8 cellular contexts compared by ENCODE assay signal in genomic region chr4:54225671-54226398, GRCh38. TPM values are rescaled to one million over a fixed set of nuclear protein-coding genes. Genes with fewer than 3 reads are reported as not detected.
A peak's percentile ranks its signal among the peaks of the same experiment; 100 is the strongest.
DNase-seq lines count a peak whose midpoint lies in the region; ATAC-seq and TF ChIP-seq lines count a peak whose summit lies in the region.

No MANE protein-coding gene starts in this region.

- peak overlapping the region; percentile 74 for H2AFZ ChIP-seq in ACC112 (ENCODE audit: low read length, unreplicated experiment)

- peaks cover 17% of the 10 kb centered on the region for H3K79me2 ChIP-seq in ACC112 (ENCODE audit: control insufficient read depth, insufficient read depth, low read length, unreplicated experiment)

- no peaks in the 10 kb centered on the region for H3K36me3 Mint-ChIP-seq in endothelial cell (ENCODE audit: low read depth, unreplicated experiment)

- H3K27me3 Mint-ChIP-seq in endothelial cell (ENCODE audit: unreplicated experiment): peaks cover 25% of the 10 kb centered on the region

- peaks cover 31% of the 10 kb centered on the region for H3K4me1 Mint-ChIP-seq in endothelial cell (ENCODE audit: unreplicated experiment)

- no peaks in the 10 kb centered on the region for H3K36me3 ChIP-seq in ACC112 (ENCODE audit: insufficient read depth, low read length)
- peaks cover 0 to 4% of the 10 kb centered on the region in 2 donors for H3K36me3 ChIP-seq in muscle layer of duodenum (ENCODE audit: control insufficient read depth in 1 of 2, insufficient read depth in 2 of 2, low read length in 2 of 2)

- H3K4me3 ChIP-seq in ACC112 (ENCODE audit: low read depth, low read length) (peak overlapping the region; percentile 91), muscle layer of duodenum (ENCODE audit: low read depth in 1 of 2, low read length in 2 of 2) (peak overlapping the region; percentile 49 to 59)

- peak overlapping the region; percentile 86 for H3K4me3 Mint-ChIP-seq in endothelial cell (ENCODE audit: unreplicated experiment)

- TF ChIP-seq CTCF in endothelial cell (IDR thresholded peaks at IDR 0.05; ENCODE audit: unreplicated experiment): no peak

- H3K9me3 ChIP-seq in muscle layer of duodenum (ENCODE audit: control insufficient read depth in 1 of 2, low read length in 2 of 2): no peaks in the 10 kb centered on the region

- ATAC-seq in GM18867 (IDR thresholded peaks at IDR 0.05; ENCODE audit: unreplicated experiment) (no peak), GM21360 (IDR thresholded peaks at IDR 0.05; ENCODE audit: unreplicated experiment) (no peak)

- DNase-seq in HuH-7.5 (ENCODE audit: low spot score): peak; percentile 30
- peak; percentile 35 for DNase-seq in endothelial cell (ENCODE audit: low spot score)
- no peak for DNase-seq in stimulated activated naive CD4-positive, alpha-beta T cell (lab: John Stamatoyannopoulos, UW)
- DNase-seq in stimulated activated naive CD4-positive, alpha-beta T cell treated with Interleukin-2 at 50 U/mL for 16 hours (lab: John Stamatoyannopoulos, UW): no peak

- peaks cover 6% of the 10 kb centered on the region for H3K4me1 ChIP-seq in ACC112 (ENCODE audit: control insufficient read depth, insufficient read depth, low read length, unreplicated experiment)
- peaks cover 0 to 43% of the 10 kb centered on the region in 2 donors for H3K4me1 ChIP-seq in muscle layer of duodenum (ENCODE audit: control insufficient read depth in 1 of 2, insufficient read depth in 2 of 2, low read length in 2 of 2)

- H3K27ac ChIP-seq in ACC112 (ENCODE audit: low read depth, low read length): peak overlapping the region; percentile 68
- peak overlapping the region; percentile 51 for H3K27ac ChIP-seq in muscle layer of duodenum (ENCODE audit: low read length)

- H3K27ac Mint-ChIP-seq in endothelial cell (ENCODE audit: unreplicated experiment): peak overlapping the region; percentile 10

- H3K27me3 ChIP-seq in ACC112 (ENCODE audit: insufficient read depth, low read length) (no peaks in the 10 kb centered on the region), muscle layer of duodenum (ENCODE audit: low read depth, low read length) (peaks cover 68% of the 10 kb centered on the region)

- H3K9me3 Mint-ChIP-seq in endothelial cell (ENCODE audit: unreplicated experiment): no peaks in the 10 kb centered on the region

RNA-seq across cellular contexts. Expression of gene PDGFRA, which starts 3.3 kb away (rescaled TPM):
- total RNA-seq in endothelial cell (ENCODE audit: unreplicated experiment): 3.4 TPM

Comparison
In these comparisons a context has a peak if more than half of its experiments do, and no peak if none do; other contexts are left out.
1. DNase-seq: peak in HuH-7.5 (single experiment) and endothelial cell (single experiment); none in stimulated activated naive CD4-positive, alpha-beta T cell (0 of 6) and stimulated activated naive CD4-positive, alpha-beta T cell treated with Interleukin-2 at 50 U/mL for 16 hours (single experiment).